In genomic region chr10:88318803-88319202, GRCh38 we compare ENCODE assay signal across 1 cellular context.
TF ChIP-seq lines count a peak whose summit lies in the region.

No MANE protein-coding gene starts in this region.

TF ChIP-seq in SK-N-SH treated with all-trans-retinoic acid at 6 μM for 48 hours, 23 proteins besides CTCF, POLR2A, EP300 and RAD21 (continued from another document):
- TF ChIP-seq SNAI2 (CRISPR knock-in tag; IDR thresholded peaks at IDR 0.05): no peak
- TF ChIP-seq, protein P1, sequence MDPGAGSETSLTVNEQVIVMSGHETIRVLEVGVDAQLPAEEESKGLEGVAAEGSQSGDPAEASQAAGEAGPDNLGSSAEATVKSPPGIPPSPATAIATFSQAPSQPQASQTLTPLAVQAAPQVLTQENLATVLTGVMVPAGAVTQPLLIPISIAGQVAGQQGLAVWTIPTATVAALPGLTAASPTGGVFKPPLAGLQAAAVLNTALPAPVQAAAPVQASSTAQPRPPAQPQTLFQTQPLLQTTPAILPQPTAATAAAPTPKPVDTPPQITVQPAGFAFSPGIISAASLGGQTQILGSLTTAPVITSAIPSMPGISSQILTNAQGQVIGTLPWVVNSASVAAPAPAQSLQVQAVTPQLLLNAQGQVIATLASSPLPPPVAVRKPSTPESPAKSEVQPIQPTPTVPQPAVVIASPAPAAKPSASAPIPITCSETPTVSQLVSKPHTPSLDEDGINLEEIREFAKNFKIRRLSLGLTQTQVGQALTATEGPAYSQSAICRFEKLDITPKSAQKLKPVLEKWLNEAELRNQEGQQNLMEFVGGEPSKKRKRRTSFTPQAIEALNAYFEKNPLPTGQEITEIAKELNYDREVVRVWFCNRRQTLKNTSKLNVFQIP (CRISPR knock-in tag; IDR thresholded peaks at IDR 0.05; ENCODE audit: borderline replicate concordance, low read depth): no peak
- no peak for TF ChIP-seq TCF4 (CRISPR knock-in tag; IDR thresholded peaks at IDR 0.05; ENCODE audit: borderline replicate concordance)
- no peak for TF ChIP-seq BACH2 (CRISPR knock-in tag; IDR thresholded peaks at IDR 0.05; ENCODE audit: borderline replicate concordance)
- TF ChIP-seq ZNF8 (CRISPR knock-in tag; IDR thresholded peaks at IDR 0.05): no peak
- TF ChIP-seq OSR1 (CRISPR knock-in tag; IDR thresholded peaks at IDR 0.05): no peak
